ENCODE assay signal across 13 cellular contexts in the genomic region with DNA sequence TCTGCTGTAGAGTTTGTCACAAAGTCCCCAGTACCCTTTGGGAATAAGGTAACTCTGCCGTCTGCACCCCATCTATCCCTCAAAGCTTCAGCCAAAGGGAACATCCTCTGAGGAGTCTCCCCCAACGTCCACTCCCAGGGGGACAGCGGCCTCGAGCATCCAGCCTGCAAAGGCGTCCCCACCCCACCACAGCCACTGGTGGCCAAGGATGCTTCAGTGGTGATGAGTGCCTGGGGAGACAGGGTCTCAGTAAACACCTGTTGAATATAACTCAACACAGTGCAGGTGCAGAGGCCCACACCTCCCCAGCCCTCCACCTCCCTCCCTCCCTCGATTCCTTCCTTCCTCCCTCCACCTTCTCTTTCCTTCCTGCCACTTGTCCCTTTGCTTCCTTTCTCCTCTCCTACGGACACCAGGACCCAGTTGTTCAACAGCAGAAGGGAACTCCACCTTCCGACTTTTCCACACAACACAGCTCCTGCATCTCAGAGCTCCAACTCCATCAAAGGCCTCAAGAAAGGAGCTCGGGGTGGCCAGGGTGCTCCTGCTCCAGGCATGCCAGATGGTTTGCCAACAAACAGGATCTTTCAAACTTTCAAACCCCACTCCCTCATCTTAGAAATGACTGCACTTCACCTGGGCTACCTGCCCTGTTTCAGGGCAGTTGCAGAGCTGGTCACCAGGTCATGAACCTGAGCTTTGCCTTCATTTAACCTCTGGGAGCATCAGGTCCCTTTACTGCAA.
DNase-seq lines count a peak whose midpoint lies in the region; ATAC-seq and TF ChIP-seq lines count a peak whose summit lies in the region.
"Had no signal": no experiment of that assay in that cellular context is flagged by ENCODE, and none has a peak within 500 bp of the region (broad histone marks: within the 10 kb centered on the region; RNA-seq: fewer than 3 reads in every experiment).

No MANE protein-coding gene starts in this region.

- H3K9me3 ChIP-seq in neural progenitor cell (ENCODE audit: low read depth) (no peaks in the 10 kb centered on the region), aorta (ENCODE audit: control insufficient read depth, low read length) (no peaks in the 10 kb centered on the region), mesenchymal stem cell (ENCODE audit: control insufficient read depth, low read length) (no peaks in the 10 kb centered on the region)

- H3K36me3 Mint-ChIP-seq in activated CD8-positive, alpha-beta memory T cell treated with anti-CD3 and anti-CD28 coated beads, Interleukin-2, amount 10 ng/mL, durations not matched to agents 7 days and 5 days: no peaks in the 10 kb centered on the region
- H3K36me3 Mint-ChIP-seq in neural progenitor cell: no peaks in the 10 kb centered on the region
- H3K36me3 Mint-ChIP-seq: CD4-positive, CD25-positive, alpha-beta regulatory T cell had no signal

- H3K36me3 ChIP-seq in neural progenitor cell: no peaks in the 10 kb centered on the region
- no peaks in the 10 kb centered on the region for H3K36me3 ChIP-seq in aorta (ENCODE audit: control insufficient read depth in 1 of 2, insufficient read depth in 2 of 2, low read length in 1 of 2)
- no peaks in the 10 kb centered on the region for H3K36me3 ChIP-seq in mesenchymal stem cell (ENCODE audit: control insufficient read depth in 1 of 2, insufficient read depth in 2 of 2, low read depth in 1 of 2, low read length in 2 of 2)

- intact Hi-C loops in aorta (cut with DNase I): no loop called here

- peak; percentile 14 for DNase-seq in activated CD8-positive, alpha-beta memory T cell treated with anti-CD3 and anti-CD28 coated beads, Interleukin-2, amount 10 ng/mL, durations not matched to agents 7 days and 5 days
- DNase-seq in activated CD8-positive, alpha-beta memory T cell treated with anti-CD3 and anti-CD28 coated beads, Interleukin-2, amount 50 U/mL, for 4 hours: no peak
- peak; percentile 57 for DNase-seq in coronary artery (ENCODE audit: low spot score)
- DNase-seq in neural progenitor cell (ENCODE audit: low spot score): no peak
- no peak for DNase-seq in aorta
- no peak for DNase-seq in D341Med (ENCODE audit: low spot score)
- DNase-seq in mesenchymal stem cell: no peak
- DNase-seq: Calu3; CD4-positive, CD25-positive, alpha-beta regulatory T cell; GF-D8; HCEC 1CT had no signal

- no peak overlapping the region for H2BK15ac ChIP-seq in mesenchymal stem cell (ENCODE audit: low read depth, poor library complexity, severe bottlenecking)

- H3F3A ChIP-seq in neural progenitor cell (ENCODE audit: low read depth): no peaks in the 10 kb centered on the region

- H3K4me1 Mint-ChIP-seq in activated CD8-positive, alpha-beta memory T cell treated with anti-CD3 and anti-CD28 coated beads, Interleukin-2, amount 10 ng/mL, durations not matched to agents 7 days and 5 days: no peaks in the 10 kb centered on the region
- peaks cover 43% of the 10 kb centered on the region for H3K4me1 Mint-ChIP-seq in neural progenitor cell
- H3K4me1 Mint-ChIP-seq: CD4-positive, CD25-positive, alpha-beta regulatory T cell had no signal

- H4K20me1 ChIP-seq in neural progenitor cell (ENCODE audit: low read depth): no peaks in the 10 kb centered on the region

- H3K14ac ChIP-seq in mesenchymal stem cell (ENCODE audit: low read length in 2 of 2): no peak overlapping the region

- H3K27me3 ChIP-seq in neural progenitor cell: no peaks in the 10 kb centered on the region
- H3K27me3 ChIP-seq in aorta (ENCODE audit: control insufficient read depth in 1 of 2, insufficient read depth in 2 of 2, low read length in 1 of 2): no peaks in the 10 kb centered on the region
- peaks cover 4 to 78% of the 10 kb centered on the region in 2 experiments for H3K27me3 ChIP-seq in mesenchymal stem cell (ENCODE audit: control insufficient read depth in 1 of 2, insufficient read depth in 1 of 2, low read length in 2 of 2)

- no peak overlapping the region for H2AFZ ChIP-seq in neural progenitor cell (replicated peaks)
- no peak overlapping the region for H2AFZ ChIP-seq in mesenchymal stem cell (ENCODE audit: low read depth, low read length)

- H2BK120ac ChIP-seq in mesenchymal stem cell (ENCODE audit: low read depth, low read length): no peak overlapping the region

- H3K4me1 ChIP-seq in neural progenitor cell (peaks cover 11% of the 10 kb centered on the region), aorta (ENCODE audit: control insufficient read depth in 1 of 2, insufficient read depth in 2 of 2, low read length in 2 of 2) (no peaks in the 10 kb centered on the region), mesenchymal stem cell (ENCODE audit: control insufficient read depth, insufficient read depth, low read depth, low read length) (no peaks in the 10 kb centered on the region)

- H4K8ac ChIP-seq in mesenchymal stem cell (ENCODE audit: low read length): no peak overlapping the region

- no peak overlapping the region for H3K4me3 Mint-ChIP-seq in activated CD8-positive, alpha-beta memory T cell treated with anti-CD3 and anti-CD28 coated beads, Interleukin-2, amount 10 ng/mL, durations not matched to agents 7 days and 5 days
- no peak overlapping the region for H3K4me3 Mint-ChIP-seq in neural progenitor cell
- H3K4me3 Mint-ChIP-seq: CD4-positive, CD25-positive, alpha-beta regulatory T cell had no signal

- no peak overlapping the region for H2AK5ac ChIP-seq in mesenchymal stem cell (ENCODE audit: low read length, severe bottlenecking)

- H2BK12ac ChIP-seq in mesenchymal stem cell (ENCODE audit: low read length in 2 of 2): no peak overlapping the region

- no peak overlapping the region for H3K27ac ChIP-seq in coronary artery
- H3K27ac ChIP-seq in neural progenitor cell: no peak overlapping the region
- H3K27ac ChIP-seq in aorta (ENCODE audit: low read depth in 1 of 2, low read length in 2 of 2): no peak overlapping the region
- H3K27ac ChIP-seq in mesenchymal stem cell (ENCODE audit: low read length, poor library complexity, severe bottlenecking): no peak overlapping the region
- H3K27ac ChIP-seq: 22Rv1 had no signal

- H3K4me3 ChIP-seq in coronary artery (no peak overlapping the region), neural progenitor cell (no peak overlapping the region), aorta (ENCODE audit: low read length in 2 of 2) (no peak overlapping the region), mesenchymal stem cell (ENCODE audit: insufficient read depth in 1 of 2, low read depth in 1 of 2, low read length in 2 of 2) (no peak overlapping the region)

- no peak overlapping the region for H2BK5ac ChIP-seq in mesenchymal stem cell (ENCODE audit: low read depth, low read length, poor library complexity, severe bottlenecking)

- TF ChIP-seq CTCF in coronary artery (IDR thresholded peaks at IDR 0.05): no peak
- no peak for TF ChIP-seq CTCF in neural progenitor cell (IDR thresholded peaks at IDR 0.05)

- H3K18ac ChIP-seq in mesenchymal stem cell (ENCODE audit: low read depth in 1 of 2, low read length in 2 of 2): no peak overlapping the region

- no peak overlapping the region for H3K4me2 ChIP-seq in neural progenitor cell
- no peak overlapping the region for H3K4me2 ChIP-seq in mesenchymal stem cell (ENCODE audit: low read length, poor library complexity, severe bottlenecking)

- H3K23ac ChIP-seq in mesenchymal stem cell (ENCODE audit: low read length in 2 of 2): no peak overlapping the region

- 73 to 76% methylated on average over 9 of the region's 9 CpGs for WGBS in aorta, 2 donors
- 59% methylated on average over 8 of the region's 9 CpGs for WGBS in mesenchymal stem cell

- H3K27ac Mint-ChIP-seq in activated CD8-positive, alpha-beta memory T cell treated with anti-CD3 and anti-CD28 coated beads, Interleukin-2, amount 10 ng/mL, durations not matched to agents 7 days and 5 days: no peak overlapping the region
- peak overlapping the region; percentile 53 for H3K27ac Mint-ChIP-seq in neural progenitor cell
- H3K27ac Mint-ChIP-seq: CD4-positive, CD25-positive, alpha-beta regulatory T cell had no signal

- no peak overlapping the region for H3K4ac ChIP-seq in mesenchymal stem cell (ENCODE audit: low read depth in 1 of 2, low read length in 2 of 2)

- H3K79me2 ChIP-seq in neural progenitor cell (ENCODE audit: low read depth): no peaks in the 10 kb centered on the region

- H3K9ac ChIP-seq in neural progenitor cell (no peak overlapping the region), mesenchymal stem cell (ENCODE audit: low read length) (no peak overlapping the region)

- H3K9me3 Mint-ChIP-seq in activated CD8-positive, alpha-beta memory T cell treated with anti-CD3 and anti-CD28 coated beads, Interleukin-2, amount 10 ng/mL, durations not matched to agents 7 days and 5 days (ENCODE audit: low read depth): no peaks in the 10 kb centered on the region
- H3K9me3 Mint-ChIP-seq in neural progenitor cell: no peaks in the 10 kb centered on the region

- no peak overlapping the region for H4K91ac ChIP-seq in mesenchymal stem cell (ENCODE audit: low read length)

- H3K79me1 ChIP-seq in mesenchymal stem cell (replicated peaks; ENCODE audit: low read length, poor library complexity, severe bottlenecking): no peaks in the 10 kb centered on the region

- H3K27me3 Mint-ChIP-seq in activated CD8-positive, alpha-beta memory T cell treated with anti-CD3 and anti-CD28 coated beads, Interleukin-2, amount 10 ng/mL, durations not matched to agents 7 days and 5 days: no peaks in the 10 kb centered on the region
- peaks cover 17% of the 10 kb centered on the region for H3K27me3 Mint-ChIP-seq in neural progenitor cell (ENCODE audit: insufficient read depth, low read depth)

- CTCF ChIA-PET in activated CD8-positive, alpha-beta memory T cell treated with anti-CD3 and anti-CD28 coated beads, Interleukin-2, amount 10 ng/mL, durations not matched to agents 7 days and 5 days (lab: Charles Lee): no interaction called here

- no peak for ATAC-seq in activated CD8-positive, alpha-beta memory T cell treated with anti-CD3 and anti-CD28 coated beads, Interleukin-2, amount 10 ng/mL, durations not matched to agents 7 days and 5 days
- ATAC-seq in aorta (ENCODE audit: low FRiP score) (peak; percentile 5), HG02623 (IDR thresholded peaks at IDR 0.05; ENCODE audit: unreplicated experiment) (no peak)

Comparison
In these comparisons a context has a peak if more than half of its experiments do, and no peak if none do; other contexts are left out.
1. DNase-seq: peak in activated CD8-positive, alpha-beta memory T cell treated with anti-CD3 and anti-CD28 coated beads, Interleukin-2, amount 10 ng/mL, durations not matched to agents 7 days and 5 days (single experiment) and coronary artery (single experiment); none in activated CD8-positive, alpha-beta memory T cell treated with anti-CD3 and anti-CD28 coated beads, Interleukin-2, amount 50 U/mL, for 4 hours (single experiment), neural progenitor cell (single experiment), aorta (0 of 2), D341Med (single experiment) and mesenchymal stem cell (single experiment).